Comparison of ENCODE assay signal across 21 cellular contexts in genomic region chr9:123469231-123469630, GRCh38.
"Had no signal": no experiment of that assay in that cellular context is flagged by ENCODE, and none has a peak within 500 bp of the region (broad histone marks: within the 10 kb centered on the region; RNA-seq: fewer than 3 reads in every experiment).

No MANE protein-coding gene starts in this region.

- H3K9me3 Mint-ChIP-seq: neural crest cell, type B pancreatic cell had no signal

- H3K36me3 ChIP-seq: gastrocnemius medialis, left ventricle myocardium inferior, lower lobe of right lung, pancreas, prostate gland, thyroid gland had no signal

- H3K4me3 Mint-ChIP-seq: naive thymus-derived CD4-positive, alpha-beta T cell; neural crest cell; type B pancreatic cell had no signal

- DNase-seq: effector CD4-positive, alpha-beta T cell; gastrocnemius medialis; islet precursor cell; left ventricle myocardium inferior; lower lobe of right lung; mesenchymal stem cell; midbrain; naive thymus-derived CD4-positive, alpha-beta T cell; occipital lobe; pancreas; retina; stimulated activated CD4-positive, alpha-beta T cell treated with anti-CD3 and anti-CD28 coated beads, Interleukin-2, amount 100 ng/mL, for 24 hours; stimulated activated naive CD4-positive, alpha-beta T cell treated with Interleukin-2 at 50 U/mL for 16 hours; thyroid gland had no signal

- ATAC-seq: gastrocnemius medialis; naive thymus-derived CD4-positive, alpha-beta T cell; pancreas; sciatic nerve had no signal

- H3K4me1 ChIP-seq: gastrocnemius medialis, lower lobe of right lung, pancreas, prostate gland, thyroid gland had no signal

- H3K27ac ChIP-seq: coronary artery, gastrocnemius medialis, left ventricle myocardium inferior, lower lobe of right lung, pancreas, prostate gland, skin epidermis, thyroid gland had no signal

- H3K27me3 Mint-ChIP-seq: naive thymus-derived CD4-positive, alpha-beta T cell; type B pancreatic cell had no signal

- H3K4me3 ChIP-seq: coronary artery, gastrocnemius medialis, left ventricle myocardium inferior, lower lobe of right lung, pancreas, prostate gland, skin epidermis, thyroid gland had no signal

- H3K9me3 ChIP-seq: gastrocnemius medialis, left ventricle myocardium inferior, lower lobe of right lung, pancreas, prostate gland, thyroid gland had no signal

- H3K27me3 ChIP-seq: gastrocnemius medialis, pancreas, thyroid gland had no signal

- H3K27ac Mint-ChIP-seq: naive thymus-derived CD4-positive, alpha-beta T cell; type B pancreatic cell had no signal

- FAIRE-seq: pancreas, urothelium cell line had no signal
